ENCODE assay signal across 1 cellular context in the genomic region with DNA sequence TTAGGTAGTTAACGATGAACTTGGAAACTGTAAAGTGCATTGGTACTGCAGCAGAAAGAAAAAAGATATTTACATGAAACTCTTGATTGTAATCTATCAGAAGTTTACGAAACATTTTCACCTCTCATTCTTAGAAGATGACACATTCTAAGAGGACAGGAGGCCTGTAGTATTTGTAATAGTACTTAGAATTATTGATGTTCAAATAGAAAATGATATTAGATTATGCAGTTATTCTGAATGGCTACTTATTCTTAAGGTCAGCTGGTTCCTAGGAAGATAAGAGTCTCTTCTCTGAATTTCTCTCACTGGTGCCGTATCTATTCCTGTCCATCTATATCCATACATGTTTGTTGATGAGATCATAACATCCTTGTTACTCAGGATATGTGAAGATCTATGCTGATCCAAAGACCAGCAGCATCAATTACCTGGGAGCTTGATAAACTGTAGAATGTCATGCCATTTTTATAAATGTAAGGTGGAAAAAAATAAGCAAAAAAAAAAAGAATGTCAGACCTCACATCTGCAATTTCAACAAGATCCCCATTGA.
TF ChIP-seq lines count a peak whose summit lies in the region.

No MANE protein-coding gene starts in this region.

TF ChIP-seq in K562, 482 proteins besides CTCF, POLR2A, EP300 and RAD21 (continues in another document):
- TF ChIP-seq MYNN (IDR thresholded peaks at IDR 0.05) = no peak
- no peak for TF ChIP-seq MYNN (CRISPR knock-in tag; IDR thresholded peaks at IDR 0.05)
- no peak for TF ChIP-seq TAF1 (IDR thresholded peaks at IDR 0.05; ENCODE audit: control insufficient read depth, extremely low read depth, insufficient read depth, low read length, severe bottlenecking)
- TF ChIP-seq SMARCA4 (IDR thresholded peaks at IDR 0.05) = peak; percentile 82
- TF ChIP-seq ZNF316 (IDR thresholded peaks at IDR 0.05) = no peak
- TF ChIP-seq SMARCB1 (IDR thresholded peaks at IDR 0.05; ENCODE audit: insufficient read length, low read depth) = peak; percentile 50
- TF ChIP-seq JUN (IDR thresholded peaks at IDR 0.05; ENCODE audit: borderline replicate concordance, low read depth, low read length) = peak; percentile 44; the same call in 1 of the 2 replicates
- no peak for TF ChIP-seq JUN (CRISPR knock-in tag; IDR thresholded peaks at IDR 0.05; ENCODE audit: borderline replicate concordance)
- no peak for TF ChIP-seq CREM (IDR thresholded peaks at IDR 0.05; ENCODE audit: low read depth)
- no peak for TF ChIP-seq ZNF232 (CRISPR knock-in tag; IDR thresholded peaks at IDR 0.05)
- TF ChIP-seq, protein P1, sequence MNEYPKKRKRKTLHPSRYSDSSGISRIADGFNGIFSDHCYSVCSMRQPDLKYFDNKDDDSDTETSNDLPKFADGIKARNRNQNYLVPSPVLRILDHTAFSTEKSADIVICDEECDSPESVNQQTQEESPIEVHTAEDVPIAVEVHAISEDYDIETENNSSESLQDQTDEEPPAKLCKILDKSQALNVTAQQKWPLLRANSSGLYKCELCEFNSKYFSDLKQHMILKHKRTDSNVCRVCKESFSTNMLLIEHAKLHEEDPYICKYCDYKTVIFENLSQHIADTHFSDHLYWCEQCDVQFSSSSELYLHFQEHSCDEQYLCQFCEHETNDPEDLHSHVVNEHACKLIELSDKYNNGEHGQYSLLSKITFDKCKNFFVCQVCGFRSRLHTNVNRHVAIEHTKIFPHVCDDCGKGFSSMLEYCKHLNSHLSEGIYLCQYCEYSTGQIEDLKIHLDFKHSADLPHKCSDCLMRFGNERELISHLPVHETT (CRISPR knock-in tag; conservative IDR thresholded peaks at IDR 0.05 in 1 of 2, IDR thresholded peaks at IDR 0.05 in 1 of 2) = no peak
- no peak for TF ChIP-seq LARP7 (IDR thresholded peaks at IDR 0.05)
- TF ChIP-seq FOXK2 (conservative IDR thresholded peaks at IDR 0.05 in 1 of 2, IDR thresholded peaks at IDR 0.05 in 1 of 2; ENCODE audit: low read depth in 2 of 2) = 0 out of 4 replicates have a peak, but pooled peaks of 1 of the 2 experiments have one; percentile 19
- TF ChIP-seq, protein P2, sequence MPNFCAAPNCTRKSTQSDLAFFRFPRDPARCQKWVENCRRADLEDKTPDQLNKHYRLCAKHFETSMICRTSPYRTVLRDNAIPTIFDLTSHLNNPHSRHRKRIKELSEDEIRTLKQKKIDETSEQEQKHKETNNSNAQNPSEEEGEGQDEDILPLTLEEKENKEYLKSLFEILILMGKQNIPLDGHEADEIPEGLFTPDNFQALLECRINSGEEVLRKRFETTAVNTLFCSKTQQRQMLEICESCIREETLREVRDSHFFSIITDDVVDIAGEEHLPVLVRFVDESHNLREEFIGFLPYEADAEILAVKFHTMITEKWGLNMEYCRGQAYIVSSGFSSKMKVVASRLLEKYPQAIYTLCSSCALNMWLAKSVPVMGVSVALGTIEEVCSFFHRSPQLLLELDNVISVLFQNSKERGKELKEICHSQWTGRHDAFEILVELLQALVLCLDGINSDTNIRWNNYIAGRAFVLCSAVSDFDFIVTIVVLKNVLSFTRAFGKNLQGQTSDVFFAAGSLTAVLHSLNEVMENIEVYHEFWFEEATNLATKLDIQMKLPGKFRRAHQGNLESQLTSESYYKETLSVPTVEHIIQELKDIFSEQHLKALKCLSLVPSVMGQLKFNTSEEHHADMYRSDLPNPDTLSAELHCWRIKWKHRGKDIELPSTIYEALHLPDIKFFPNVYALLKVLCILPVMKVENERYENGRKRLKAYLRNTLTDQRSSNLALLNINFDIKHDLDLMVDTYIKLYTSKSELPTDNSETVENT (CRISPR knock-in tag; IDR thresholded peaks at IDR 0.05) = no peak
- TF ChIP-seq, protein P3, sequence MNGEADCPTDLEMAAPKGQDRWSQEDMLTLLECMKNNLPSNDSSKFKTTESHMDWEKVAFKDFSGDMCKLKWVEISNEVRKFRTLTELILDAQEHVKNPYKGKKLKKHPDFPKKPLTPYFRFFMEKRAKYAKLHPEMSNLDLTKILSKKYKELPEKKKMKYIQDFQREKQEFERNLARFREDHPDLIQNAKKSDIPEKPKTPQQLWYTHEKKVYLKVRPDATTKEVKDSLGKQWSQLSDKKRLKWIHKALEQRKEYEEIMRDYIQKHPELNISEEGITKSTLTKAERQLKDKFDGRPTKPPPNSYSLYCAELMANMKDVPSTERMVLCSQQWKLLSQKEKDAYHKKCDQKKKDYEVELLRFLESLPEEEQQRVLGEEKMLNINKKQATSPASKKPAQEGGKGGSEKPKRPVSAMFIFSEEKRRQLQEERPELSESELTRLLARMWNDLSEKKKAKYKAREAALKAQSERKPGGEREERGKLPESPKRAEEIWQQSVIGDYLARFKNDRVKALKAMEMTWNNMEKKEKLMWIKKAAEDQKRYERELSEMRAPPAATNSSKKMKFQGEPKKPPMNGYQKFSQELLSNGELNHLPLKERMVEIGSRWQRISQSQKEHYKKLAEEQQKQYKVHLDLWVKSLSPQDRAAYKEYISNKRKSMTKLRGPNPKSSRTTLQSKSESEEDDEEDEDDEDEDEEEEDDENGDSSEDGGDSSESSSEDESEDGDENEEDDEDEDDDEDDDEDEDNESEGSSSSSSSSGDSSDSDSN (IDR thresholded peaks at IDR 0.05; ENCODE audit: borderline replicate concordance in 1 of 2, low read depth in 2 of 2, low read length in 2 of 2) = 0 out of 4 replicates have a peak, but pooled peaks of 1 of the 2 experiments have one; percentile 40
- TF ChIP-seq JUND (IDR thresholded peaks at IDR 0.05; ENCODE audit: borderline replicate concordance, low read depth, low read length) = peak; percentile 65
- TF ChIP-seq JUND (tag; IDR thresholded peaks at IDR 0.05; ENCODE audit: borderline replicate concordance, low read depth, low read length) = peak; percentile 60; the same call in 1 of the 3 replicates
- peak; percentile 78 for TF ChIP-seq ARID1B (IDR thresholded peaks at IDR 0.05)
- peak; percentile 55; the same call in 1 of the 2 replicates for TF ChIP-seq CTBP1 (IDR thresholded peaks at IDR 0.05; ENCODE audit: borderline replicate concordance)
- TF ChIP-seq DACH1 (IDR thresholded peaks at IDR 0.05; ENCODE audit: partially characterized antibody) = peak; percentile 73
- peak; percentile 16 for TF ChIP-seq BRD9 (IDR thresholded peaks at IDR 0.05; ENCODE audit: low read depth, partially characterized antibody)
- TF ChIP-seq, protein P4, sequence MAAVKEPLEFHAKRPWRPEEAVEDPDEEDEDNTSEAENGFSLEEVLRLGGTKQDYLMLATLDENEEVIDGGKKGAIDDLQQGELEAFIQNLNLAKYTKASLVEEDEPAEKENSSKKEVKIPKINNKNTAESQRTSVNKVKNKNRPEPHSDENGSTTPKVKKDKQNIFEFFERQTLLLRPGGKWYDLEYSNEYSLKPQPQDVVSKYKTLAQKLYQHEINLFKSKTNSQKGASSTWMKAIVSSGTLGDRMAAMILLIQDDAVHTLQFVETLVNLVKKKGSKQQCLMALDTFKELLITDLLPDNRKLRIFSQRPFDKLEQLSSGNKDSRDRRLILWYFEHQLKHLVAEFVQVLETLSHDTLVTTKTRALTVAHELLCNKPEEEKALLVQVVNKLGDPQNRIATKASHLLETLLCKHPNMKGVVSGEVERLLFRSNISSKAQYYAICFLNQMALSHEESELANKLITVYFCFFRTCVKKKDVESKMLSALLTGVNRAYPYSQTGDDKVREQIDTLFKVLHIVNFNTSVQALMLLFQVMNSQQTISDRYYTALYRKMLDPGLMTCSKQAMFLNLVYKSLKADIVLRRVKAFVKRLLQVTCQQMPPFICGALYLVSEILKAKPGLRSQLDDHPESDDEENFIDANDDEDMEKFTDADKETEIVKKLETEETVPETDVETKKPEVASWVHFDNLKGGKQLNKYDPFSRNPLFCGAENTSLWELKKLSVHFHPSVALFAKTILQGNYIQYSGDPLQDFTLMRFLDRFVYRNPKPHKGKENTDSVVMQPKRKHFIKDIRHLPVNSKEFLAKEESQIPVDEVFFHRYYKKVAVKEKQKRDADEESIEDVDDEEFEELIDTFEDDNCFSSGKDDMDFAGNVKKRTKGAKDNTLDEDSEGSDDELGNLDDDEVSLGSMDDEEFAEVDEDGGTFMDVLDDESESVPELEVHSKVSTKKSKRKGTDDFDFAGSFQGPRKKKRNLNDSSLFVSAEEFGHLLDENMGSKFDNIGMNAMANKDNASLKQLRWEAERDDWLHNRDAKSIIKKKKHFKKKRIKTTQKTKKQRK (IDR thresholded peaks at IDR 0.05; ENCODE audit: borderline replicate concordance, low read depth, low read length) = no peak
- peak; percentile 55 for TF ChIP-seq TEAD4 (IDR thresholded peaks at IDR 0.05; ENCODE audit: low read length)
- TF ChIP-seq TEAD4 (CRISPR knock-in tag; IDR thresholded peaks at IDR 0.05; ENCODE audit: borderline replicate concordance) = no peak
- TF ChIP-seq ZNF3 (CRISPR knock-in tag; IDR thresholded peaks at IDR 0.05) = no peak
- TF ChIP-seq ARNT (IDR thresholded peaks at IDR 0.05) = no peak
- peak; percentile 60 for TF ChIP-seq SMARCE1 (IDR thresholded peaks at IDR 0.05)
- no peak for TF ChIP-seq ETV5 (CRISPR knock-in tag; IDR thresholded peaks at IDR 0.05; ENCODE audit: low read depth)
- TF ChIP-seq, protein P5, sequence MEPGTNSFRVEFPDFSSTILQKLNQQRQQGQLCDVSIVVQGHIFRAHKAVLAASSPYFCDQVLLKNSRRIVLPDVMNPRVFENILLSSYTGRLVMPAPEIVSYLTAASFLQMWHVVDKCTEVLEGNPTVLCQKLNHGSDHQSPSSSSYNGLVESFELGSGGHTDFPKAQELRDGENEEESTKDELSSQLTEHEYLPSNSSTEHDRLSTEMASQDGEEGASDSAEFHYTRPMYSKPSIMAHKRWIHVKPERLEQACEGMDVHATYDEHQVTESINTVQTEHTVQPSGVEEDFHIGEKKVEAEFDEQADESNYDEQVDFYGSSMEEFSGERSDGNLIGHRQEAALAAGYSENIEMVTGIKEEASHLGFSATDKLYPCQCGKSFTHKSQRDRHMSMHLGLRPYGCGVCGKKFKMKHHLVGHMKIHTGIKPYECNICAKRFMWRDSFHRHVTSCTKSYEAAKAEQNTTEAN (CRISPR knock-in tag; IDR thresholded peaks at IDR 0.05) = no peak
- peak; percentile 33 for TF ChIP-seq POLR2H (tag; IDR thresholded peaks at IDR 0.05; ENCODE audit: low read depth)
- TF ChIP-seq ZSCAN29 (IDR thresholded peaks at IDR 0.05) = no peak
- no peak for TF ChIP-seq TEAD2 (tag; IDR thresholded peaks at IDR 0.05)
- TF ChIP-seq PTTG1 (tag; IDR thresholded peaks at IDR 0.05; ENCODE audit: low read depth) = no peak
- no peak for TF ChIP-seq STAG1 (CRISPR knock-in tag; IDR thresholded peaks at IDR 0.05; ENCODE audit: borderline replicate concordance)
- no peak for TF ChIP-seq CCAR2 (IDR thresholded peaks at IDR 0.05; ENCODE audit: low read depth, low read length)
- peak; percentile 57; the same call in 1 of the 2 replicates for TF ChIP-seq FOSL1 (tag; conservative IDR thresholded peaks at IDR 0.05)
- TF ChIP-seq, protein P6, sequence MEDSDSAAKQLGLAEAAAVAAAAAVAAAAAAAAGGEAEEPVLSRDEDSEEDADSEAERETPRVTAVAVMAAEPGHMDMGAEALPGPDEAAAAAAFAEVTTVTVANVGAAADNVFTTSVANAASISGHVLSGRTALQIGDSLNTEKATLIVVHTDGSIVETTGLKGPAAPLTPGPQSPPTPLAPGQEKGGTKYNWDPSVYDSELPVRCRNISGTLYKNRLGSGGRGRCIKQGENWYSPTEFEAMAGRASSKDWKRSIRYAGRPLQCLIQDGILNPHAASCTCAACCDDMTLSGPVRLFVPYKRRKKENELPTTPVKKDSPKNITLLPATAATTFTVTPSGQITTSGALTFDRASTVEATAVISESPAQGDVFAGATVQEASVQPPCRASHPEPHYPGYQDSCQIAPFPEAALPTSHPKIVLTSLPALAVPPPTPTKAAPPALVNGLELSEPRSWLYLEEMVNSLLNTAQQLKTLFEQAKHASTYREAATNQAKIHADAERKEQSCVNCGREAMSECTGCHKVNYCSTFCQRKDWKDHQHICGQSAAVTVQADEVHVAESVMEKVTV (CRISPR knock-in tag; IDR thresholded peaks at IDR 0.05) = no peak
- peak; percentile 48; the same call in 1 of the 2 replicates for TF ChIP-seq SOX6 (IDR thresholded peaks at IDR 0.05)
- 0 out of 2 replicates have a peak, but pooled peaks have one; percentile 23 for TF ChIP-seq ZNF311 (CRISPR knock-in tag; IDR thresholded peaks at IDR 0.05)
- 0 out of 2 replicates have a peak, but pooled peaks have one; percentile 16 for TF ChIP-seq MTA1 (IDR thresholded peaks at IDR 0.05; ENCODE audit: borderline replicate concordance)
- TF ChIP-seq L3MBTL2 (IDR thresholded peaks at IDR 0.05) = no peak
- 0 out of 2 replicates have a peak, but pooled peaks have one; percentile 3 for TF ChIP-seq C11orf30 (IDR thresholded peaks at IDR 0.05; ENCODE audit: low read depth)
- TF ChIP-seq, protein P7, sequence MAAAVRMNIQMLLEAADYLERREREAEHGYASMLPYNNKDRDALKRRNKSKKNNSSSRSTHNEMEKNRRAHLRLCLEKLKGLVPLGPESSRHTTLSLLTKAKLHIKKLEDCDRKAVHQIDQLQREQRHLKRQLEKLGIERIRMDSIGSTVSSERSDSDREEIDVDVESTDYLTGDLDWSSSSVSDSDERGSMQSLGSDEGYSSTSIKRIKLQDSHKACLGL (CRISPR knock-in tag; IDR thresholded peaks at IDR 0.05; ENCODE audit: borderline replicate concordance, poor library complexity, severe bottlenecking) = no peak
- TF ChIP-seq, protein P8, sequence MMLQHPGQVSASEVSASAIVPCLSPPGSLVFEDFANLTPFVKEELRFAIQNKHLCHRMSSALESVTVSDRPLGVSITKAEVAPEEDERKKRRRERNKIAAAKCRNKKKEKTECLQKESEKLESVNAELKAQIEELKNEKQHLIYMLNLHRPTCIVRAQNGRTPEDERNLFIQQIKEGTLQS (IDR thresholded peaks at IDR 0.05) = peak; percentile 65; the same call in 1 of the 2 replicates
- TF ChIP-seq, protein P8 (CRISPR knock-in tag; conservative IDR thresholded peaks at IDR 0.05) = no peak
- TF ChIP-seq LCOR (CRISPR knock-in tag; IDR thresholded peaks at IDR 0.05) = no peak
- TF ChIP-seq, protein P9, sequence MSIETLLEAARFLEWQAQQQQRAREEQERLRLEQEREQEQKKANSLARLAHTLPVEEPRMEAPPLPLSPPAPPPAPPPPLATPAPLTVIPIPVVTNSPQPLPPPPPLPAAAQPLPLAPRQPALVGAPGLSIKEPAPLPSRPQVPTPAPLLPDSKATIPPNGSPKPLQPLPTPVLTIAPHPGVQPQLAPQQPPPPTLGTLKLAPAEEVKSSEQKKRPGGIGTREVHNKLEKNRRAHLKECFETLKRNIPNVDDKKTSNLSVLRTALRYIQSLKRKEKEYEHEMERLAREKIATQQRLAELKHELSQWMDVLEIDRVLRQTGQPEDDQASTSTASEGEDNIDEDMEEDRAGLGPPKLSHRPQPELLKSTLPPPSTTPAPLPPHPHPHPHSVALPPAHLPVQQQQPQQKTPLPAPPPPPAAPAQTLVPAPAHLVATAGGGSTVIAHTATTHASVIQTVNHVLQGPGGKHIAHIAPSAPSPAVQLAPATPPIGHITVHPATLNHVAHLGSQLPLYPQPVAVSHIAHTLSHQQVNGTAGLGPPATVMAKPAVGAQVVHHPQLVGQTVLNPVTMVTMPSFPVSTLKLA (conservative IDR thresholded peaks at IDR 0.05) = 0 out of 4 replicates have a peak, but pooled peaks of 1 of the 2 experiments have one; percentile 13
- peak; percentile 63 for TF ChIP-seq STAT5A (IDR thresholded peaks at IDR 0.05; ENCODE audit: borderline replicate concordance, low read length)
- peak; percentile 45; the same call in 1 of the 2 replicates for TF ChIP-seq NBN (IDR thresholded peaks at IDR 0.05; ENCODE audit: low read depth)
